Comparison of ENCODE assay signal across 1 cellular context in genomic region chr1:156661932-156662587, GRCh38.
TF ChIP-seq lines count a peak whose summit lies in the region.

No MANE protein-coding gene starts in this region.

TF ChIP-seq in H1, 55 proteins besides CTCF, POLR2A, EP300 and RAD21:
- TF ChIP-seq SIRT6 (IDR thresholded peaks at IDR 0.05; ENCODE audit: low read length) (no peak), HDAC2 (IDR thresholded peaks at IDR 0.05; ENCODE audit: borderline replicate concordance in 1 of 2, low read depth in 2 of 2, low read length in 2 of 2) (peak in 1 of 2 experiments; percentile 76; a peak in 1 of 4 replicates), CEBPB (IDR thresholded peaks at IDR 0.05; ENCODE audit: low read depth, low read length) (no peak), KDM1A (IDR thresholded peaks at IDR 0.05; ENCODE audit: borderline replicate concordance, low read length) (peak; percentile 95), SAP30 (IDR thresholded peaks at IDR 0.05; ENCODE audit: insufficient read depth, insufficient replicate concordance, low read length) (no peak)
